Comparison of ENCODE assay signal across 40 cellular contexts in the genomic region with DNA sequence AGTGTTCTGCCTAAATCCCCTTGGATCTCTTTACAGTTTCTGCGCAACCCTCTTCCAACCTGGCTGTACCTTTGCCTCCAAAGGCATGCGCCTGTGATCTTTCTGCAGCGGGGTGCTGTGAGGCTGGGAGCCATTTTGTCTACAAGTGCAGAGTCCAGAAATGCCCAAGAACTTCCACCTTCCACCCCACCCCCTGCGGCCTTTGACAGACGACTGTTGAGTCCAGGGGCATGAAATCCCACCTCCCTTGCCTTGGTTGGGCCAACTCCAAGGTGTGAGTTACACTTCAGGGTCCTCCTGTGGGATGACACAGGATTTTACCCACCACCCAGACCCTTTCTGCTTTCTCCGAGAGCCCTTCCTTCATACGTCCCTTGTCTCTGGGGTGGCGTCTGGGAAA. TPM values are rescaled to one million over a fixed set of nuclear protein-coding genes. Genes with fewer than 3 reads are reported as not detected.
"Had no signal": no experiment of that assay in that cellular context is flagged by ENCODE, and none has a peak within 500 bp of the region (broad histone marks: within the 10 kb centered on the region; RNA-seq: fewer than 3 reads in every experiment).

No MANE protein-coding gene starts in this region.

- H3K4me1 Mint-ChIP-seq: activated CD4-positive, alpha-beta T cell treated with anti-CD3 and anti-CD28 coated beads, Interleukin-2, amount 10 ng/mL, durations not matched to agents 24 days and 14 days; activated naive CD8-positive, alpha-beta T cell treated with anti-CD3 and anti-CD28 coated beads for 36 hours; activated T-helper 17 cell treated with anti-CD3 and anti-CD28 coated beads, Interleukin-2, amount 50 U/mL, for 72 hours; central memory CD8-positive, alpha-beta T cell had no signal

- H3K27me3 ChIP-seq: adrenal gland, body of pancreas, brain microvascular endothelial cell, breast epithelium had no signal

- H3K27ac ChIP-seq: adrenal gland, body of pancreas, brain microvascular endothelial cell, breast epithelium, WERI-Rb-1 had no signal

- H3K27ac Mint-ChIP-seq: activated CD4-positive, alpha-beta memory T cell treated with anti-CD3 and anti-CD28 coated beads for 36 hours; activated CD4-positive, alpha-beta T cell treated with anti-CD3 and anti-CD28 coated beads, Interleukin-2, amount 10 ng/mL, durations not matched to agents 24 days and 14 days; activated CD8-positive, alpha-beta T cell treated with anti-CD3 and anti-CD28 coated beads for 36 hours; activated naive CD4-positive, alpha-beta T cell treated with anti-CD3 and anti-CD28 coated beads for 36 hours; activated naive CD8-positive, alpha-beta T cell treated with anti-CD3 and anti-CD28 coated beads for 36 hours; activated T-cell treated with anti-CD3 and anti-CD28 coated beads, Interleukin-2, amount 50 U/mL, for 72 hours; activated T-helper 1 cell treated with anti-CD3 and anti-CD28 coated beads, Interleukin-12 subunit alpha, Interleukin-12 subunit beta, Interleukin-2, Interleukin-4 antibody, amounts not matched to agents 30 ng/mL and 10 ng/mL and 1 ng/mL, durations not matched to agents 14 hours and 24 hours and 36 hours; activated T-helper 17 cell treated with anti-CD3 and anti-CD28 coated beads, Interleukin-2, amount 50 U/mL, for 72 hours; T-helper 1 cell treated with Interleukin-12 subunit alpha and Interleukin-12 subunit beta and Interleukin-4 antibody, amounts not matched to agents 30 μg/mL and 1 μg/mL, for 36 hours; T-helper 2 cell treated with Interferon-gamma antibody and Interleukin-4, amounts not matched to agents 5 μg/mL and 100 μg/mL, for 36 hours; WTC11 had no signal

- H3K9me3 Mint-ChIP-seq: activated CD4-positive, alpha-beta memory T cell treated with anti-CD3 and anti-CD28 coated beads for 36 hours; activated CD4-positive, alpha-beta T cell treated with anti-CD3 and anti-CD28 coated beads, Interleukin-2, amount 10 ng/mL, durations not matched to agents 24 days and 14 days; activated CD8-positive, alpha-beta T cell treated with anti-CD3 and anti-CD28 coated beads for 36 hours; activated naive CD4-positive, alpha-beta T cell treated with anti-CD3 and anti-CD28 coated beads for 36 hours; activated naive CD4-positive, alpha-beta T cell treated with anti-CD3 and anti-CD28 coated beads, Interleukin-2, amount 50 U/mL, for 72 hours; activated naive CD8-positive, alpha-beta T cell treated with anti-CD3 and anti-CD28 coated beads for 36 hours; activated T-cell treated with anti-CD3 and anti-CD28 coated beads, Interleukin-2, amount 50 U/mL, for 4 hours; activated T-cell treated with anti-CD3 and anti-CD28 coated beads, Interleukin-2, amount 50 U/mL, for 72 hours; activated T-helper 1 cell treated with anti-CD3 and anti-CD28 coated beads, Interleukin-12 subunit alpha, Interleukin-12 subunit beta, Interleukin-2, Interleukin-4 antibody, amounts not matched to agents 30 ng/mL and 10 ng/mL and 1 ng/mL, durations not matched to agents 14 hours and 24 hours and 36 hours; activated T-helper 17 cell treated with anti-CD3 and anti-CD28 coated beads, Interleukin-2, amount 50 U/mL, for 72 hours; central memory CD8-positive, alpha-beta T cell; T-helper 1 cell treated with Interleukin-12 subunit alpha and Interleukin-12 subunit beta and Interleukin-4 antibody, amounts not matched to agents 30 μg/mL and 1 μg/mL, for 36 hours; T-helper 2 cell treated with Interferon-gamma antibody and Interleukin-4, amounts not matched to agents 5 μg/mL and 100 μg/mL, for 36 hours had no signal

- ATAC-seq: activated CD8-positive, alpha-beta T cell treated with anti-CD3 and anti-CD28 coated beads for 36 hours; activated naive CD4-positive, alpha-beta T cell treated with anti-CD3 and anti-CD28 coated beads, Interleukin-2, amount 50 U/mL, for 72 hours; activated T-cell treated with anti-CD3 and anti-CD28 coated beads, Interleukin-2, amount 50 U/mL, for 4 hours; activated T-cell treated with anti-CD3 and anti-CD28 coated beads, Interleukin-2, amount 50 U/mL, for 72 hours; activated T-helper 17 cell treated with anti-CD3 and anti-CD28 coated beads, Interleukin-2, amount 50 U/mL, for 72 hours; body of pancreas; WTC11 had no signal

- H3K36me3 Mint-ChIP-seq: activated CD4-positive, alpha-beta memory T cell treated with anti-CD3 and anti-CD28 coated beads for 36 hours; activated naive CD4-positive, alpha-beta T cell treated with anti-CD3 and anti-CD28 coated beads, Interleukin-2, amount 50 U/mL, for 72 hours; activated naive CD8-positive, alpha-beta T cell treated with anti-CD3 and anti-CD28 coated beads for 36 hours; WTC11 had no signal

- H3K27me3 Mint-ChIP-seq: activated CD4-positive, alpha-beta memory T cell treated with anti-CD3 and anti-CD28 coated beads for 36 hours; activated naive CD8-positive, alpha-beta T cell treated with anti-CD3 and anti-CD28 coated beads for 36 hours; activated T-helper 17 cell treated with anti-CD3 and anti-CD28 coated beads, Interleukin-2, amount 50 U/mL, for 72 hours had no signal

- H3K4me3 Mint-ChIP-seq: activated CD4-positive, alpha-beta memory T cell treated with anti-CD3 and anti-CD28 coated beads for 36 hours; activated CD4-positive, alpha-beta T cell treated with anti-CD3 and anti-CD28 coated beads, Interleukin-2, amount 10 ng/mL, durations not matched to agents 24 days and 14 days; activated CD8-positive, alpha-beta T cell treated with anti-CD3 and anti-CD28 coated beads for 36 hours; activated naive CD4-positive, alpha-beta T cell treated with anti-CD3 and anti-CD28 coated beads for 36 hours; activated naive CD8-positive, alpha-beta T cell treated with anti-CD3 and anti-CD28 coated beads for 36 hours; activated T-cell treated with anti-CD3 and anti-CD28 coated beads, Interleukin-2, amount 50 U/mL, for 4 hours; activated T-cell treated with anti-CD3 and anti-CD28 coated beads, Interleukin-2, amount 50 U/mL, for 72 hours; activated T-helper 1 cell treated with anti-CD3 and anti-CD28 coated beads, Interleukin-12 subunit alpha, Interleukin-12 subunit beta, Interleukin-2, Interleukin-4 antibody, amounts not matched to agents 30 ng/mL and 10 ng/mL and 1 ng/mL, durations not matched to agents 14 hours and 24 hours and 36 hours; activated T-helper 17 cell treated with anti-CD3 and anti-CD28 coated beads, Interleukin-2, amount 50 U/mL, for 72 hours; central memory CD8-positive, alpha-beta T cell; T-helper 1 cell treated with Interleukin-12 subunit alpha and Interleukin-12 subunit beta and Interleukin-4 antibody, amounts not matched to agents 30 μg/mL and 1 μg/mL, for 36 hours; T-helper 2 cell treated with Interferon-gamma antibody and Interleukin-4, amounts not matched to agents 5 μg/mL and 100 μg/mL, for 36 hours; WTC11 had no signal

- H3K9me3 ChIP-seq: adrenal gland, body of pancreas, breast epithelium had no signal

- H3K36me3 ChIP-seq: adrenal gland, brain microvascular endothelial cell, breast epithelium, WERI-Rb-1 had no signal

- DNase-seq: activated CD4-positive, alpha-beta memory T cell treated with anti-CD3 and anti-CD28 coated beads for 36 hours; activated CD4-positive, alpha-beta T cell treated with anti-CD3 and anti-CD28 coated beads for 4 hours; activated CD4-positive, alpha-beta T cell treated with anti-CD3 and anti-CD28 coated beads, Interleukin-2, amount 10 ng/mL, durations not matched to agents 24 days and 14 days; activated CD4-positive, alpha-beta T cell treated with anti-CD3 and anti-CD28 coated beads, Interleukin-2, amount 50 U/mL, for 1 hour; activated CD4-positive, alpha-beta T cell treated with anti-CD3 and anti-CD28 coated beads, Interleukin-2, amount 50 U/mL, for 4 hours; activated CD4-positive, CD25-positive, alpha-beta regulatory T cell; activated CD4-positive, CD25-positive, alpha-beta regulatory T cell treated with anti-CD3 and anti-CD28 coated beads, Interleukin-2, amount 50 U/mL, for 72 hours; activated CD8-positive, alpha-beta memory T cell treated with anti-CD3 and anti-CD28 coated beads, Interleukin-2, amount 50 U/mL, for 4 hours; activated CD8-positive, alpha-beta T cell treated with anti-CD3 and anti-CD28 coated beads for 36 hours; activated effector memory CD4-positive, alpha-beta T cell treated with anti-CD3 and anti-CD28 coated beads, Interleukin-2, amount 50 U/mL, for 16 hours; activated gamma-delta T cell treated with Interleukin-2 at 50 U/mL for 16 hours; activated naive CD4-positive, alpha-beta T cell; activated naive CD4-positive, alpha-beta T cell treated with anti-CD3 and anti-CD28 coated beads for 36 hours; activated naive CD4-positive, alpha-beta T cell treated with anti-CD3 and anti-CD28 coated beads, Interleukin-2, amount 50 U/mL, for 16 hours; activated naive CD8-positive, alpha-beta T cell treated with anti-CD3 and anti-CD28 coated beads for 36 hours; activated T-cell treated with anti-CD3 and anti-CD28 coated beads for 4 hours; activated T-cell treated with anti-CD3 and anti-CD28 coated beads, Interleukin-2, amount 50 U/mL, for 1 hour; activated T-cell treated with anti-CD3 and anti-CD28 coated beads, Interleukin-2, amount 50 U/mL, for 4 hours; activated T-cell treated with anti-CD3 and anti-CD28 coated beads, Interleukin-2, amount 50 U/mL, for 72 hours; adrenal gland; amniotic stem cell; aorta; body of pancreas; brain microvascular endothelial cell; caudate nucleus; cerebellar nuclear complex; SW 1271; T-helper 1 cell; T-helper 2 cell; T-helper 9 cell; WERI-Rb-1 had no signal

- H3K4me3 ChIP-seq: adrenal gland, body of pancreas, breast epithelium had no signal

- H3K4me1 ChIP-seq: adrenal gland, body of pancreas, breast epithelium had no signal

- FAIRE-seq: astrocyte had no signal

RNA-seq across cellular contexts. Expression of a gene that starts 24.1 kb away (rescaled TPM):
- total RNA-seq: WTC11 had no signal
